ENCODE assay signal across 11 cellular contexts in genomic region chr7:8115547-8116402, GRCh38.
DNase-seq lines count a peak whose midpoint lies in the region; ATAC-seq and TF ChIP-seq lines count a peak whose summit lies in the region.
"Had no signal": no experiment of that assay in that cellular context is flagged by ENCODE, and none has a peak within 500 bp of the region (broad histone marks: within the 10 kb centered on the region; RNA-seq: fewer than 3 reads in every experiment).

No MANE protein-coding gene starts in this region.

- 0 out of 2 replicates have a peak, but pooled peaks cover 4% of the 10 kb centered on the region for H3K36me3 ChIP-seq in DOHH2 (ENCODE audit: control insufficient read depth, low read length)

- peaks cover 4% of the 10 kb centered on the region; the same call in 1 of the 2 replicates for H3K9me3 ChIP-seq in DOHH2 (ENCODE audit: control insufficient read depth, insufficient read depth, low read length)
- H3K9me3 ChIP-seq: esophagus muscularis mucosa had no signal

- H3K36me3 Mint-ChIP-seq in T-helper 2 cell treated with Interferon-gamma antibody and Interleukin-4, amounts not matched to agents 5 μg/mL and 100 μg/mL, for 36 hours (ENCODE audit: low read depth), result peaks cover 13% of the 10 kb centered on the region
- H3K36me3 Mint-ChIP-seq in Calu3 (ENCODE audit: insufficient read depth, unreplicated experiment) (peaks cover 4% of the 10 kb centered on the region), nephron progenitor cell (ENCODE audit: low read depth) (no peaks in the 10 kb centered on the region)

- no peaks in the 10 kb centered on the region for H3K27me3 ChIP-seq in DOHH2 (ENCODE audit: control insufficient read depth, low read length)
- H3K27me3 ChIP-seq: esophagus muscularis mucosa had no signal

- DNase-seq in T-helper 2 cell treated with Interferon-gamma antibody and Interleukin-4, amounts not matched to agents 5 μg/mL and 100 μg/mL, for 36 hours (ENCODE audit: low spot score), result no peak
- DNase-seq in Calu3, result no peak
- no peak for DNase-seq in nephron progenitor cell
- DNase-seq in iPS-NIHi7 (ENCODE audit: extremely low spot score), result no peak
- DNase-seq in caudate nucleus (lab: John Stamatoyannopoulos, UW), result no peak
- DNase-seq: activated naive CD4-positive, alpha-beta T cell treated with Interleukin-2 at 50 U/mL for 16 hours; SHP77 treated with DMSO at 0.1 percent for 48 hours had no signal

- H3K4me3 Mint-ChIP-seq in T-helper 2 cell treated with Interferon-gamma antibody and Interleukin-4, amounts not matched to agents 5 μg/mL and 100 μg/mL, for 36 hours, result peak overlapping the region; percentile 38
- no peak overlapping the region for H3K4me3 Mint-ChIP-seq in Calu3 (ENCODE audit: low read depth, unreplicated experiment)
- no peak overlapping the region for H3K4me3 Mint-ChIP-seq in nephron progenitor cell

- TF ChIP-seq CTCF in DOHH2 (IDR thresholded peaks at IDR 0.05; ENCODE audit: low read depth, low read length, poor library complexity, severe bottlenecking) (no peak), Calu3 (IDR thresholded peaks at IDR 0.05; ENCODE audit: unreplicated experiment) (no peak), nephron progenitor cell (IDR thresholded peaks at IDR 0.05) (no peak)

- H3K9me2 ChIP-seq in DOHH2 (replicated peaks; ENCODE audit: control insufficient read depth, low read length), result no peaks in the 10 kb centered on the region

- H3K27ac ChIP-seq in DOHH2 (ENCODE audit: low read depth, low read length) (peak overlapping the region; percentile 64), caudate nucleus (ENCODE audit: low read depth, low read length) (no peak overlapping the region)
- H3K27ac ChIP-seq: esophagus muscularis mucosa had no signal

- H3K9me3 Mint-ChIP-seq in T-helper 2 cell treated with Interferon-gamma antibody and Interleukin-4, amounts not matched to agents 5 μg/mL and 100 μg/mL, for 36 hours, result peaks cover 3% of the 10 kb centered on the region
- no peaks in the 10 kb centered on the region for H3K9me3 Mint-ChIP-seq in Calu3 (ENCODE audit: low read depth, unreplicated experiment)
- peaks cover 6% of the 10 kb centered on the region for H3K9me3 Mint-ChIP-seq in nephron progenitor cell

- H3K27ac Mint-ChIP-seq in T-helper 2 cell treated with Interferon-gamma antibody and Interleukin-4, amounts not matched to agents 5 μg/mL and 100 μg/mL, for 36 hours, result peak overlapping the region; percentile 58
- H3K27ac Mint-ChIP-seq in Calu3 (ENCODE audit: unreplicated experiment), result no peak overlapping the region
- H3K27ac Mint-ChIP-seq in nephron progenitor cell, result no peak overlapping the region

- no peaks in the 10 kb centered on the region for H4K20me1 ChIP-seq in DOHH2 (ENCODE audit: control insufficient read depth, insufficient read depth, low read depth, low read length)

- H3K4me3 ChIP-seq in DOHH2 (ENCODE audit: low read length), result peak overlapping the region; percentile 40
- H3K4me3 ChIP-seq: esophagus muscularis mucosa had no signal

- intact Hi-C loops in Calu3 (cut with micrococcal nuclease; ENCODE audit: unreplicated experiment), result no loop called here

- no peaks in the 10 kb centered on the region for H3K79me2 ChIP-seq in DOHH2 (ENCODE audit: control insufficient read depth, low read length)

- peaks cover 59% of the 10 kb centered on the region for H3K4me1 Mint-ChIP-seq in T-helper 2 cell treated with Interferon-gamma antibody and Interleukin-4, amounts not matched to agents 5 μg/mL and 100 μg/mL, for 36 hours (ENCODE audit: low read depth)
- no peaks in the 10 kb centered on the region for H3K4me1 Mint-ChIP-seq in Calu3 (ENCODE audit: low read depth, unreplicated experiment)
- H3K4me1 Mint-ChIP-seq in nephron progenitor cell, result peaks cover 9% of the 10 kb centered on the region

- no peaks in the 10 kb centered on the region for H3K27me3 Mint-ChIP-seq in T-helper 2 cell treated with Interferon-gamma antibody and Interleukin-4, amounts not matched to agents 5 μg/mL and 100 μg/mL, for 36 hours (ENCODE audit: low read depth)
- no peaks in the 10 kb centered on the region for H3K27me3 Mint-ChIP-seq in Calu3 (ENCODE audit: unreplicated experiment)
- peaks cover 3% of the 10 kb centered on the region for H3K27me3 Mint-ChIP-seq in nephron progenitor cell (ENCODE audit: low read depth, poor library complexity)

- peaks cover 3% of the 10 kb centered on the region; the same call in 1 of the 2 replicates for H3F3A ChIP-seq in DOHH2 (ENCODE audit: control insufficient read depth, insufficient read depth)

- BruUV-seq in Calu3 (replicated peaks; lab: Mats Ljungman, UMichigan), result no TSS peak

- ATAC-seq in GM19324 (IDR thresholded peaks at IDR 0.05; ENCODE audit: low FRiP score, unreplicated experiment), result peak; percentile 86
- peak; percentile 89 for ATAC-seq in HG02973 (IDR thresholded peaks at IDR 0.05; ENCODE audit: unreplicated experiment)

- H3K4me1 ChIP-seq in DOHH2 (ENCODE audit: control insufficient read depth, low read length), result peaks cover 30% of the 10 kb centered on the region
- H3K4me1 ChIP-seq: esophagus muscularis mucosa had no signal

- H3K4me2 ChIP-seq in DOHH2 (ENCODE audit: low read length), result peak overlapping the region; percentile 52

- CTCF ChIA-PET in Calu3 (lab: Charles Lee), result no interaction called here
